Comparison of ENCODE assay signal across 21 cellular contexts in the genomic region with DNA sequence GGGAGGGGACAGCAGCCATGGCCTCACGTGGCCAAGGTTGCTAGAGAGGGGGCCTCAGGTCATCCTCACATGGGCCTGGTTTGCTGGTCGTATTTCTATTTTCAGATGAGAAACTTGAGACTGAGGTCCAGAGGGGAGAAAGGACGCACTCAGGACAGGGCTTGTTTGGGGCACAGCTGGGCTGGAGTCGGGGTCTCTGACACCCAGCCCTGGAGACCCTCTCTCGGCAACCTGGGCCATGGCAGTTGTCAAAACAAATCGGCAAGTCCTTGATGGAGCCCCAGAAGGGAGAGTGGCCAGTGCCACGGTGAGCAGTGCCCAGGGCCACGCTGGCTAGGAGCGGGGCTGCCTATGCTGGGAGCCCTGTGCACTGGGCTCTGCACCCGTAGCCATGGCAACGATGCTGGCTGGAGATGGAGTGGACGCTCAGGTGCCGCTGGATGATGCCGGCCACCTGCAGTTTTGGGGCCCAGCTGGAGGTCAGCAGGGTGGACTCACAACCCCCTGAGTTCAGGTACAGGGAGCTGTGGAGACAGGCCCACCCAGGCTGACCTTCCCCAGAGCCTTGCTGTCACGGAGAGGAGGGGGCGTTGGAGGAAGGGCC. TPM values are rescaled to one million over a fixed set of nuclear protein-coding genes. Genes with fewer than 3 reads are reported as not detected.
DNase-seq lines count a peak whose midpoint lies in the region; ATAC-seq and TF ChIP-seq lines count a peak whose summit lies in the region.
"Had no signal": no experiment of that assay in that cellular context is flagged by ENCODE, and none has a peak within 500 bp of the region (broad histone marks: within the 10 kb centered on the region; RNA-seq: fewer than 3 reads in every experiment).

No MANE protein-coding gene starts in this region.

- no peaks in the 10 kb centered on the region for H3K27me3 ChIP-seq in SK-N-SH (ENCODE audit: insufficient read depth)
- no peaks in the 10 kb centered on the region for H3K27me3 ChIP-seq in suprapubic skin
- H3K27me3 ChIP-seq: SJCRH30 had no signal

- no peaks in the 10 kb centered on the region for H3K9me3 ChIP-seq in SK-N-SH
- no peaks in the 10 kb centered on the region for H3K9me3 ChIP-seq in suprapubic skin
- H3K9me3 ChIP-seq: SJCRH30 had no signal

- no peak for TF ChIP-seq RAD21 in SK-N-SH (IDR thresholded peaks at IDR 0.05; ENCODE audit: low read length)

- H3K4me1 ChIP-seq in SK-N-SH (ENCODE audit: control insufficient read depth in 1 of 2, insufficient read depth in 2 of 2, low read depth in 1 of 2, low read length in 1 of 2) (no peaks in the 10 kb centered on the region), suprapubic skin (no peaks in the 10 kb centered on the region)

- TF ChIP-seq POLR2A in suprapubic skin (IDR thresholded peaks at IDR 0.05): no peak

- no peaks in the 10 kb centered on the region for H3K79me2 ChIP-seq in SK-N-SH (ENCODE audit: insufficient read depth)

- H2AFZ ChIP-seq in SK-N-SH (ENCODE audit: low read depth): no peak overlapping the region
- H2AFZ ChIP-seq: PC-9 had no signal

- H3K27ac ChIP-seq in SK-N-SH (ENCODE audit: low read depth in 2 of 2, low read length in 1 of 2): no peak overlapping the region
- H3K27ac ChIP-seq in suprapubic skin: no peak overlapping the region
- H3K27ac ChIP-seq: 22Rv1, C4-2B, PC-9, SJCRH30 had no signal

- DNase-seq in DMS53 (lab: John Stamatoyannopoulos, UW) (peak; percentile 57), DMS53 treated with DMSO at 0.1 percent for 48 hours (lab: John Stamatoyannopoulos, UW; ENCODE audit: unreplicated experiment) (no peak), SK-N-SH (peak; percentile 16), iPS-NIHi11 (ENCODE audit: low spot score) (peak; percentile 17), suprapubic skin (ENCODE audit: low spot score in 2 of 2) (peak; percentile 44 to 68)
- DNase-seq: CD8-positive, alpha-beta memory T cell; DMS 273 treated with DMSO at 0.1 percent for 48 hours; DND-41; NCI-H1048; NCI-H1694; NCI-H2029 treated with DMSO at 0.1 percent for 48 hours; NCI-H446 treated with DMSO at 0.1 percent for 48 hours; NCI-H526 treated with DMSO at 0.1 percent for 48 hours; PC-9; SJCRH30 had no signal

- TF ChIP-seq EP300 in SK-N-SH (IDR thresholded peaks at IDR 0.05; ENCODE audit: borderline replicate concordance in 1 of 2, low read depth in 1 of 2, low read length in 1 of 2) (no peak), suprapubic skin (IDR thresholded peaks at IDR 0.05) (no peak)

- H3K4me3 ChIP-seq in SK-N-SH (ENCODE audit: low read depth in 2 of 2, low read length in 1 of 2) (no peak overlapping the region), suprapubic skin (no peak overlapping the region)
- H3K4me3 ChIP-seq: PC-9, SJCRH30 had no signal

- H3K9ac ChIP-seq in SK-N-SH: no peak overlapping the region

- no peak for TF ChIP-seq CTCF in SK-N-SH (IDR thresholded peaks at IDR 0.05)
- no peak for TF ChIP-seq CTCF in suprapubic skin (IDR thresholded peaks at IDR 0.05)

- no peak overlapping the region for H3K4me2 ChIP-seq in SK-N-SH
- H3K4me2 ChIP-seq: PC-9 had no signal

- POLR2A ChIA-PET in SK-N-SH (lab: Yijun Ruan, JAX): no interaction called here

- no peaks in the 10 kb centered on the region for H3F3A ChIP-seq in SK-N-SH (replicated peaks; ENCODE audit: insufficient read depth)

- ATAC-seq in SK-N-SH treated with all-trans-retinoic acid at 6 μM for 48 hours: no peak
- ATAC-seq in GM21619 (IDR thresholded peaks at IDR 0.05; ENCODE audit: unreplicated experiment): no peak
- ATAC-seq: HCT116, Right ventricle myocardium inferior had no signal

- WGBS in SK-N-SH (ENCODE audit: low lambda C conversion rate): 36% methylated on average over 8 of the region's 16 CpGs
- WGBS in suprapubic skin: 92% methylated on average over 5 of the region's 16 CpGs

- H3K36me3 ChIP-seq in SK-N-SH (replicated peaks in 1 of 2; ENCODE audit: control insufficient read depth in 1 of 2, insufficient read depth in 2 of 2, low read length in 1 of 2): no peaks in the 10 kb centered on the region
- H3K36me3 ChIP-seq in suprapubic skin: no peaks in the 10 kb centered on the region
- H3K36me3 ChIP-seq: SJCRH30 had no signal

- CTCF ChIA-PET in SK-N-SH (lab: Yijun Ruan, JAX): no interaction called here

- H4K20me1 ChIP-seq in SK-N-SH (ENCODE audit: insufficient read depth): no peaks in the 10 kb centered on the region

- H3K9me2 ChIP-seq in SK-N-SH: no peaks in the 10 kb centered on the region

TF ChIP-seq in SK-N-SH, 30 proteins besides CTCF, POLR2A, EP300 and RAD21 (continues in another document):
- TF ChIP-seq, protein P1, sequence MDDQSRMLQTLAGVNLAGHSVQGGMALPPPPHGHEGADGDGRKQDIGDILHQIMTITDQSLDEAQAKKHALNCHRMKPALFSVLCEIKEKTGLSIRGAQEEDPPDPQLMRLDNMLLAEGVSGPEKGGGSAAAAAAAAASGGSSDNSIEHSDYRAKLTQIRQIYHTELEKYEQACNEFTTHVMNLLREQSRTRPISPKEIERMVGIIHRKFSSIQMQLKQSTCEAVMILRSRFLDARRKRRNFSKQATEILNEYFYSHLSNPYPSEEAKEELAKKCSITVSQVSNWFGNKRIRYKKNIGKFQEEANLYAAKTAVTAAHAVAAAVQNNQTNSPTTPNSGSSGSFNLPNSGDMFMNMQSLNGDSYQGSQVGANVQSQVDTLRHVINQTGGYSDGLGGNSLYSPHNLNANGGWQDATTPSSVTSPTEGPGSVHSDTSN (IDR thresholded peaks at IDR 0.05): no peak
- TF ChIP-seq RFX5 (IDR thresholded peaks at IDR 0.05; ENCODE audit: low read length): no peak
- TF ChIP-seq ELF1 (IDR thresholded peaks at IDR 0.05): no peak
- TF ChIP-seq, protein P2, sequence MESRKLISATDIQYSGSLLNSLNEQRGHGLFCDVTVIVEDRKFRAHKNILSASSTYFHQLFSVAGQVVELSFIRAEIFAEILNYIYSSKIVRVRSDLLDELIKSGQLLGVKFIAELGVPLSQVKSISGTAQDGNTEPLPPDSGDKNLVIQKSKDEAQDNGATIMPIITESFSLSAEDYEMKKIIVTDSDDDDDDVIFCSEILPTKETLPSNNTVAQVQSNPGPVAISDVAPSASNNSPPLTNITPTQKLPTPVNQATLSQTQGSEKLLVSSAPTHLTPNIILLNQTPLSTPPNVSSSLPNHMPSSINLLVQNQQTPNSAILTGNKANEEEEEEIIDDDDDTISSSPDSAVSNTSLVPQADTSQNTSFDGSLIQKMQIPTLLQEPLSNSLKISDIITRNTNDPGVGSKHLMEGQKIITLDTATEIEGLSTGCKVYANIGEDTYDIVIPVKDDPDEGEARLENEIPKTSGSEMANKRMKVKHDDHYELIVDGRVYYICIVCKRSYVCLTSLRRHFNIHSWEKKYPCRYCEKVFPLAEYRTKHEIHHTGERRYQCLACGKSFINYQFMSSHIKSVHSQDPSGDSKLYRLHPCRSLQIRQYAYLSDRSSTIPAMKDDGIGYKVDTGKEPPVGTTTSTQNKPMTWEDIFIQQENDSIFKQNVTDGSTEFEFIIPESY (IDR thresholded peaks at IDR 0.05; ENCODE audit: borderline replicate concordance, low read depth): no peak
- no peak for TF ChIP-seq CHD2 (IDR thresholded peaks at IDR 0.05; ENCODE audit: low read length, partially characterized antibody)
- no peak for TF ChIP-seq EZH2phosphoT487 (IDR thresholded peaks at IDR 0.05; ENCODE audit: borderline replicate concordance, low read depth)
- no peak for TF ChIP-seq SIN3A (IDR thresholded peaks at IDR 0.05; ENCODE audit: borderline replicate concordance, low read depth, low read length)

TF ChIP-seq in SK-N-SH treated with all-trans-retinoic acid at 6 μM for 48 hours, 23 proteins besides CTCF, POLR2A, EP300 and RAD21:
- no peak for TF ChIP-seq ZNF565 (CRISPR knock-in tag; conservative IDR thresholded peaks at IDR 0.05; ENCODE audit: low read depth)
- TF ChIP-seq RARB (CRISPR knock-in tag; IDR thresholded peaks at IDR 0.05): no peak
- no peak for TF ChIP-seq PATZ1 (CRISPR knock-in tag; IDR thresholded peaks at IDR 0.05; ENCODE audit: borderline replicate concordance)
- TF ChIP-seq, protein P3, sequence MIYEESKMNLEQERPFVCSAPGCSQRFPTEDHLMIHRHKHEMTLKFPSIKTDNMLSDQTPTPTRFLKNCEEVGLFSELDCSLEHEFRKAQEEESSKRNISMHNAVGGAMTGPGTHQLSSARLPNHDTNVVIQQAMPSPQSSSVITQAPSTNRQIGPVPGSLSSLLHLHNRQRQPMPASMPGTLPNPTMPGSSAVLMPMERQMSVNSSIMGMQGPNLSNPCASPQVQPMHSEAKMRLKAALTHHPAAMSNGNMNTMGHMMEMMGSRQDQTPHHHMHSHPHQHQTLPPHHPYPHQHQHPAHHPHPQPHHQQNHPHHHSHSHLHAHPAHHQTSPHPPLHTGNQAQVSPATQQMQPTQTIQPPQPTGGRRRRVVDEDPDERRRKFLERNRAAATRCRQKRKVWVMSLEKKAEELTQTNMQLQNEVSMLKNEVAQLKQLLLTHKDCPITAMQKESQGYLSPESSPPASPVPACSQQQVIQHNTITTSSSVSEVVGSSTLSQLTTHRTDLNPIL (CRISPR knock-in tag; IDR thresholded peaks at IDR 0.05; ENCODE audit: low read depth): no peak

RNA-seq across cellular contexts. Expression of gene LRRC3, which starts 11.1 kb away (rescaled TPM):
- polyA plus RNA-seq in SK-N-SH (2012; rRNA removed): 1.9 and 2.3 TPM in 2 replicates
- 0.91 and 1.5 TPM in 2 replicates for polyA plus RNA-seq in SK-N-SH (2012; cell fraction: cytosol; rRNA removed)
- 1.5 and 1.9 TPM in 2 replicates for polyA plus RNA-seq in SK-N-SH (2012; cell fraction: nucleus; rRNA removed)
- 1 to 10 TPM; 3.9 to 6.2 (median 4.7) TPM for total RNA-seq in suprapubic skin
- total RNA-seq: SJCRH30 had no signal
